Comparison of ENCODE assay signal across 8 cellular contexts in genomic region chr1:66752000-66752592, GRCh38.
DNase-seq lines count a peak whose midpoint lies in the region; ATAC-seq lines count a peak whose summit lies in the region.

A gene with protein sequence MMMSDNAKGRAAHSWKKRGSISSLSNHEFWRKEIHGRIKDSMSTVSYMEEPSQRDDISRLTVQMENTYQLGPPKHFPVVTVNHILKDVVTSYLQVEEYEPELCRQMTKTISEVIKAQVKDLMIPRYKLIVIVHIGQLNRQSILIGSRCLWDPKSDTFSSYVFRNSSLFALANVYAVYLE (plus strand): TSS chr1:66752459. CDS start chr1:66754659, 2,200 bp downstream.

- no peak for ATAC-seq in GM19035 (IDR thresholded peaks at IDR 0.05; ENCODE audit: unreplicated experiment)
- no peak for ATAC-seq in activated CD4-positive, CD25-positive, alpha-beta regulatory T cell treated with anti-CD3 and anti-CD28 coated beads, Interleukin-2, amount 50 U/mL, for 24 hours

- H3K4me3 ChIP-seq in skin epidermis: peak within 1 kb of the TSS; percentile 20 to 39 (median 32)

- DNase-seq in GDM1 (lab: John Stamatoyannopoulos, UW) (peak; percentile 86), Kasumi-1 (lab: John Stamatoyannopoulos, UW) (peak; percentile 82 to 92), cerebellar cortex (ENCODE audit: low spot score) (peak; percentile 9), islet precursor cell (peak; percentile 88)
- no peak for DNase-seq in stimulated activated CD4-positive, alpha-beta T cell treated with anti-CD3 and anti-CD28 coated beads, Interleukin-1b, Interleukin-23, amount 100 ng/mL, for 48 hours

- H3K27ac ChIP-seq in skin epidermis: peak within 1 kb of the TSS in 6 of 21 experiments; percentile 4 to 30 (median 18)
